Comparison of ENCODE assay signal across 9 cellular contexts in the genomic region with DNA sequence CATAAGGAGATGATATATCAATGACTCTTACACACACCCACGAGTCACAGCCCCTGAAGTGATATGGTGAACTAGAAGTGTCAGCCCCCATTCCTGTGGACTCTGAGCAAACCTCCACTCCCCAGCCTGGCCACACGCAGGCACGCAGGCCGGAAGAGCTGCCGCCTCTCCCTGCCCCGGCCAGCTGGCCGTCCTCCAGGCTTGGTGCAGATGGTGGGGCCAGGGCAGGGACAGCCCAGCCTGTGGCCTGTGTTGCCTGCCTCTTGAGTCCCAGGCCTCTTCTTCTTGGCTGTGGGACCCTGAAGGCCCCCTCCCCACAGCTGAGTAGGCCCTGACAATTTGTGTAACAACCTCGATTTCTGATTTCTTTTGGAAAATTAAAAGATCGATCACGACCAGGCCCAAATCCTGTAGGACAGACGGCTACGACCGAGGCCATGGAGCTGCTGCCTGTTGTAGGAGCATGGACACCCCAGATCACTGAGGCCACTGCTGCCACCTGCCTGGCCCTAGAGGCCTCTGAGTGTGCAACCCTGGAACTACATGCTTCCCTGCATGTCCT. TPM values are rescaled to one million over a fixed set of nuclear protein-coding genes. Genes with fewer than 3 reads are reported as not detected.
DNase-seq lines count a peak whose midpoint lies in the region; ATAC-seq and TF ChIP-seq lines count a peak whose summit lies in the region.
"Had no signal": no experiment of that assay in that cellular context is flagged by ENCODE, and none has a peak within 500 bp of the region (broad histone marks: within the 10 kb centered on the region; RNA-seq: fewer than 3 reads in every experiment).

No MANE protein-coding gene starts in this region.

- peak overlapping the region; percentile 70 for H3K9ac ChIP-seq in smooth muscle cell (ENCODE audit: low read depth)

- peak overlapping the region; percentile 30 for H3K4me2 ChIP-seq in smooth muscle cell

- peaks cover 24% of the 10 kb centered on the region for H3K4me1 ChIP-seq in smooth muscle cell (ENCODE audit: low read depth)

- H4K20me1 ChIP-seq in smooth muscle cell (ENCODE audit: low read depth), result no peaks in the 10 kb centered on the region

- no peaks in the 10 kb centered on the region for H3K27me3 ChIP-seq in smooth muscle cell (ENCODE audit: low read depth)

- H3K4me1 Mint-ChIP-seq in T-helper 17 cell, result peaks cover 6% of the 10 kb centered on the region

- no peak for TF ChIP-seq CTCF in smooth muscle cell (IDR thresholded peaks at IDR 0.05; ENCODE audit: borderline replicate concordance, insufficient read depth, poor library complexity, severe bottlenecking)

- DNase-seq in HUDEP-2 (lab: John Stamatoyannopoulos, UW; ENCODE audit: unreplicated experiment in 76 of 76) (peak in 47 of 76 experiments; percentile 14 to 78 (median 40)), cerebellum (ENCODE audit: low spot score) (peak; percentile 54), kidney tubule cell (ENCODE audit: low spot score) (peak; percentile 80), smooth muscle cell (lab: John Stamatoyannopoulos, UW; ENCODE audit: unreplicated experiment) (peak; percentile 42), NCI-H1436 (lab: John Stamatoyannopoulos, UW) (no peak), T-helper 17 cell (no peak)

- no peak overlapping the region for H2AFZ ChIP-seq in smooth muscle cell (ENCODE audit: low read depth)

- H3K36me3 Mint-ChIP-seq in T-helper 17 cell (ENCODE audit: low read depth), result no peaks in the 10 kb centered on the region

- H3K4me3 Mint-ChIP-seq in T-helper 17 cell, result no peak overlapping the region
- H3K4me3 Mint-ChIP-seq: neural crest cell had no signal

- H3K36me3 ChIP-seq in smooth muscle cell (ENCODE audit: low read depth), result no peaks in the 10 kb centered on the region

- peak overlapping the region; percentile 99 for H3K27ac ChIP-seq in smooth muscle cell (ENCODE audit: low read depth)

- H3K79me2 ChIP-seq in smooth muscle cell (ENCODE audit: low read depth), result no peaks in the 10 kb centered on the region

- H3K27me3 Mint-ChIP-seq in T-helper 17 cell, result no peaks in the 10 kb centered on the region

- peaks cover 31% of the 10 kb centered on the region for H3F3A ChIP-seq in smooth muscle cell (ENCODE audit: low read depth)

- H3K27ac Mint-ChIP-seq in T-helper 17 cell, result no peak overlapping the region

- H3K9me3 ChIP-seq in smooth muscle cell (replicated peaks; ENCODE audit: low read depth) (no peaks in the 10 kb centered on the region), T-helper 17 cell (ENCODE audit: control insufficient read depth, low read length, poor library complexity, severe bottlenecking) (no peaks in the 10 kb centered on the region)

- H3K4me3 ChIP-seq in smooth muscle cell, result no peak overlapping the region

- ATAC-seq in HG02852 (IDR thresholded peaks at IDR 0.05; ENCODE audit: unreplicated experiment) (no peak), T-helper 17 cell (no peak), HG03280 (IDR thresholded peaks at IDR 0.05; ENCODE audit: unreplicated experiment) (no peak)

- 44% methylated on average over 13 of the region's 13 CpGs for WGBS in smooth muscle cell (ENCODE audit: low lambda C conversion rate)

RNA-seq across cellular contexts. Expression of a gene that starts 10.0 kb away (rescaled TPM):
- total RNA-seq in cerebellum (185 TPM), smooth muscle cell (58.8 and 62.5 TPM in 2 replicates), T-helper 17 cell (100 to 1,000 TPM; 268 to 269 TPM)
- polyA plus RNA-seq in smooth muscle cell, result 67.2 and 69.3 TPM in 2 replicates

Comparison
In these comparisons a context has a peak if more than half of its experiments do, and no peak if none do; other contexts are left out.
1. DNase-seq: peak in HUDEP-2 (47 of 76), cerebellum (single experiment), kidney tubule cell (single experiment) and smooth muscle cell (single experiment); none in NCI-H1436 (single experiment) and T-helper 17 cell (0 of 3).